ENCODE assay signal across 2 cellular contexts in the genomic region with DNA sequence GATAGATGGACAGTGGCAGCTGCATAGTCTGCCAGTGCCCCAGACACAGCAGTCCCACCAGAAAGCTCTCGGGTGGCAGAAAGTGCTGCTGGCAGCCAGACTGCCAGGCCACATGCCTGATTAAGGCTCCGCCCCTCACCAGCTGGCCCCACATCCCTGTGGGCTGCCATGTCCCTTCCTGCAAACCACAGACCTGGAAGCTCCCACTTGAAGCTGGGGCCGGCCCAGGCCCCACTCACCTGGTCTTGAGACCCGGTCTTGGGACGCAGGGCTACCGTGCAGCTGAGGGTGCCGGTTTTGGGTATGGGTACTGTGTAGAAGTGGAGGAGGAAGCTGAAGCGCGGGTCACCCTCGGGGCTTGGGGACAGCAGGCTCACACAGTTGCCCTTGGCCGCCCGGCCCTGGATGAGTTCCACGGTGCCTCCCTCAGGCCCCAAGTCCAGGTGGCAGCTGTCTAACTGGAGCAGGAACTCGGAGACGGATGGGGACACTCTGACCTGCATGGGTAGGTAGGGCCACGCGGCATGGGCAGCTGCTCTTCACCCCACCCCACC.
TF ChIP-seq lines count a peak whose summit lies in the region.

No MANE protein-coding gene starts in this region.

TF ChIP-seq in A549, 52 proteins besides CTCF, POLR2A, EP300 and RAD21:
- TF ChIP-seq RARB (CRISPR knock-in tag; IDR thresholded peaks at IDR 0.05) (no peak), CEBPB (IDR thresholded peaks at IDR 0.05) (no peak), ESRRA (IDR thresholded peaks at IDR 0.05; ENCODE audit: borderline replicate concordance, low read length) (no peak), MAZ (IDR thresholded peaks at IDR 0.05; ENCODE audit: borderline replicate concordance, low read depth, low read length) (no peak)
- TF ChIP-seq, protein P1, sequence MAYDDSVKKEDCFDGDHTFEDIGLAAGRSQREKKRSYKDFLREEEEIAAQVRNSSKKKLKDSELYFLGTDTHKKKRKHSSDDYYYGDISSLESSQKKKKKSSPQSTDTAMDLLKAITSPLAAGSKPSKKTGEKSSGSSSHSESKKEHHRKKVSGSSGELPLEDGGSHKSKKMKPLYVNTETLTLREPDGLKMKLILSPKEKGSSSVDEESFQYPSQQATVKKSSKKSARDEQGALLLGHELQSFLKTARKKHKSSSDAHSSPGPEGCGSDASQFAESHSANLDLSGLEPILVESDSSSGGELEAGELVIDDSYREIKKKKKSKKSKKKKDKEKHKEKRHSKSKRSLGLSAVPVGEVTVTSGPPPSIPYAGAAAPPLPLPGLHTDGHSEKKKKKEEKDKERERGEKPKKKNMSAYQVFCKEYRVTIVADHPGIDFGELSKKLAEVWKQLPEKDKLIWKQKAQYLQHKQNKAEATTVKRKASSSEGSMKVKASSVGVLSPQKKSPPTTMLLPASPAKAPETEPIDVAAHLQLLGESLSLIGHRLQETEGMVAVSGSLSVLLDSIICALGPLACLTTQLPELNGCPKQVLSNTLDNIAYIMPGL (CRISPR knock-in tag; IDR thresholded peaks at IDR 0.05; ENCODE audit: borderline replicate concordance) = no peak

TF ChIP-seq in WTC11, 78 proteins besides CTCF, POLR2A, EP300 and RAD21:
- TF ChIP-seq JAZF1 (CRISPR knock-in tag; IDR thresholded peaks at IDR 0.05) (no peak), NR3C1 (CRISPR knock-in tag; conservative IDR thresholded peaks at IDR 0.05; ENCODE audit: low read depth) (no peak), KAT7 (CRISPR knock-in tag; IDR thresholded peaks at IDR 0.05; ENCODE audit: borderline replicate concordance) (no peak), SP1 (CRISPR knock-in tag; conservative IDR thresholded peaks at IDR 0.05) (no peak)
- TF ChIP-seq, protein P2, sequence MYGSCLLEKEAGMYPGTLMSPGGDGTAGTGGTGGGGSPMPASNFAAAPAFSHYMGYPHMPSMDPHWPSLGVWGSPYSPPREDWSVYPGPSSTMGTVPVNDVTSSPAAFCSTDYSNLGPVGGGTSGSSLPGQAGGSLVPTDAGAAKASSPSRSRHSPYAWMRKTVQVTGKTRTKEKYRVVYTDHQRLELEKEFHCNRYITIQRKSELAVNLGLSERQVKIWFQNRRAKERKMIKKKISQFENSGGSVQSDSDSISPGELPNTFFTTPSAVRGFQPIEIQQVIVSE (CRISPR knock-in tag; IDR thresholded peaks at IDR 0.05; ENCODE audit: borderline replicate concordance) = no peak
- TF ChIP-seq, protein P3, sequence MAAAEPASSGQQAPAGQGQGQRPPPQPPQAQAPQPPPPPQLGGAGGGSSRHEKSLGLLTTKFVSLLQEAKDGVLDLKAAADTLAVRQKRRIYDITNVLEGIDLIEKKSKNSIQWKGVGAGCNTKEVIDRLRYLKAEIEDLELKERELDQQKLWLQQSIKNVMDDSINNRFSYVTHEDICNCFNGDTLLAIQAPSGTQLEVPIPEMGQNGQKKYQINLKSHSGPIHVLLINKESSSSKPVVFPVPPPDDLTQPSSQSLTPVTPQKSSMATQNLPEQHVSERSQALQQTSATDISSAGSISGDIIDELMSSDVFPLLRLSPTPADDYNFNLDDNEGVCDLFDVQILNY (CRISPR knock-in tag; IDR thresholded peaks at IDR 0.05) = no peak
- TF ChIP-seq, protein P4, sequence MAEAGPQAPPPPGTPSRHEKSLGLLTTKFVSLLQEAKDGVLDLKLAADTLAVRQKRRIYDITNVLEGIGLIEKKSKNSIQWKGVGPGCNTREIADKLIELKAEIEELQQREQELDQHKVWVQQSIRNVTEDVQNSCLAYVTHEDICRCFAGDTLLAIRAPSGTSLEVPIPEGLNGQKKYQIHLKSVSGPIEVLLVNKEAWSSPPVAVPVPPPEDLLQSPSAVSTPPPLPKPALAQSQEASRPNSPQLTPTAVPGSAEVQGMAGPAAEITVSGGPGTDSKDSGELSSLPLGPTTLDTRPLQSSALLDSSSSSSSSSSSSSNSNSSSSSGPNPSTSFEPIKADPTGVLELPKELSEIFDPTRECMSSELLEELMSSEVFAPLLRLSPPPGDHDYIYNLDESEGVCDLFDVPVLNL (CRISPR knock-in tag; IDR thresholded peaks at IDR 0.05; ENCODE audit: borderline replicate concordance, low read depth) = no peak
- TF ChIP-seq, protein P5, sequence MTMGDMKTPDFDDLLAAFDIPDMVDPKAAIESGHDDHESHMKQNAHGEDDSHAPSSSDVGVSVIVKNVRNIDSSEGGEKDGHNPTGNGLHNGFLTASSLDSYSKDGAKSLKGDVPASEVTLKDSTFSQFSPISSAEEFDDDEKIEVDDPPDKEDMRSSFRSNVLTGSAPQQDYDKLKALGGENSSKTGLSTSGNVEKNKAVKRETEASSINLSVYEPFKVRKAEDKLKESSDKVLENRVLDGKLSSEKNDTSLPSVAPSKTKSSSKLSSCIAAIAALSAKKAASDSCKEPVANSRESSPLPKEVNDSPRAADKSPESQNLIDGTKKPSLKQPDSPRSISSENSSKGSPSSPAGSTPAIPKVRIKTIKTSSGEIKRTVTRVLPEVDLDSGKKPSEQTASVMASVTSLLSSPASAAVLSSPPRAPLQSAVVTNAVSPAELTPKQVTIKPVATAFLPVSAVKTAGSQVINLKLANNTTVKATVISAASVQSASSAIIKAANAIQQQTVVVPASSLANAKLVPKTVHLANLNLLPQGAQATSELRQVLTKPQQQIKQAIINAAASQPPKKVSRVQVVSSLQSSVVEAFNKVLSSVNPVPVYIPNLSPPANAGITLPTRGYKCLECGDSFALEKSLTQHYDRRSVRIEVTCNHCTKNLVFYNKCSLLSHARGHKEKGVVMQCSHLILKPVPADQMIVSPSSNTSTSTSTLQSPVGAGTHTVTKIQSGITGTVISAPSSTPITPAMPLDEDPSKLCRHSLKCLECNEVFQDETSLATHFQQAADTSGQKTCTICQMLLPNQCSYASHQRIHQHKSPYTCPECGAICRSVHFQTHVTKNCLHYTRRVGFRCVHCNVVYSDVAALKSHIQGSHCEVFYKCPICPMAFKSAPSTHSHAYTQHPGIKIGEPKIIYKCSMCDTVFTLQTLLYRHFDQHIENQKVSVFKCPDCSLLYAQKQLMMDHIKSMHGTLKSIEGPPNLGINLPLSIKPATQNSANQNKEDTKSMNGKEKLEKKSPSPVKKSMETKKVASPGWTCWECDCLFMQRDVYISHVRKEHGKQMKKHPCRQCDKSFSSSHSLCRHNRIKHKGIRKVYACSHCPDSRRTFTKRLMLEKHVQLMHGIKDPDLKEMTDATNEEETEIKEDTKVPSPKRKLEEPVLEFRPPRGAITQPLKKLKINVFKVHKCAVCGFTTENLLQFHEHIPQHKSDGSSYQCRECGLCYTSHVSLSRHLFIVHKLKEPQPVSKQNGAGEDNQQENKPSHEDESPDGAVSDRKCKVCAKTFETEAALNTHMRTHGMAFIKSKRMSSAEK (CRISPR knock-in tag; IDR thresholded peaks at IDR 0.05; ENCODE audit: borderline replicate concordance) = no peak
- TF ChIP-seq, protein P6, sequence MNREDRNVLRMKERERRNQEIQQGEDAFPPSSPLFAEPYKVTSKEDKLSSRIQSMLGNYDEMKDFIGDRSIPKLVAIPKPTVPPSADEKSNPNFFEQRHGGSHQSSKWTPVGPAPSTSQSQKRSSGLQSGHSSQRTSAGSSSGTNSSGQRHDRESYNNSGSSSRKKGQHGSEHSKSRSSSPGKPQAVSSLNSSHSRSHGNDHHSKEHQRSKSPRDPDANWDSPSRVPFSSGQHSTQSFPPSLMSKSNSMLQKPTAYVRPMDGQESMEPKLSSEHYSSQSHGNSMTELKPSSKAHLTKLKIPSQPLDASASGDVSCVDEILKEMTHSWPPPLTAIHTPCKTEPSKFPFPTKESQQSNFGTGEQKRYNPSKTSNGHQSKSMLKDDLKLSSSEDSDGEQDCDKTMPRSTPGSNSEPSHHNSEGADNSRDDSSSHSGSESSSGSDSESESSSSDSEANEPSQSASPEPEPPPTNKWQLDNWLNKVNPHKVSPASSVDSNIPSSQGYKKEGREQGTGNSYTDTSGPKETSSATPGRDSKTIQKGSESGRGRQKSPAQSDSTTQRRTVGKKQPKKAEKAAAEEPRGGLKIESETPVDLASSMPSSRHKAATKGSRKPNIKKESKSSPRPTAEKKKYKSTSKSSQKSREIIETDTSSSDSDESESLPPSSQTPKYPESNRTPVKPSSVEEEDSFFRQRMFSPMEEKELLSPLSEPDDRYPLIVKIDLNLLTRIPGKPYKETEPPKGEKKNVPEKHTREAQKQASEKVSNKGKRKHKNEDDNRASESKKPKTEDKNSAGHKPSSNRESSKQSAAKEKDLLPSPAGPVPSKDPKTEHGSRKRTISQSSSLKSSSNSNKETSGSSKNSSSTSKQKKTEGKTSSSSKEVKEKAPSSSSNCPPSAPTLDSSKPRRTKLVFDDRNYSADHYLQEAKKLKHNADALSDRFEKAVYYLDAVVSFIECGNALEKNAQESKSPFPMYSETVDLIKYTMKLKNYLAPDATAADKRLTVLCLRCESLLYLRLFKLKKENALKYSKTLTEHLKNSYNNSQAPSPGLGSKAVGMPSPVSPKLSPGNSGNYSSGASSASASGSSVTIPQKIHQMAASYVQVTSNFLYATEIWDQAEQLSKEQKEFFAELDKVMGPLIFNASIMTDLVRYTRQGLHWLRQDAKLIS (CRISPR knock-in tag; IDR thresholded peaks at IDR 0.05; ENCODE audit: borderline replicate concordance) = no peak
- TF ChIP-seq, protein P7, sequence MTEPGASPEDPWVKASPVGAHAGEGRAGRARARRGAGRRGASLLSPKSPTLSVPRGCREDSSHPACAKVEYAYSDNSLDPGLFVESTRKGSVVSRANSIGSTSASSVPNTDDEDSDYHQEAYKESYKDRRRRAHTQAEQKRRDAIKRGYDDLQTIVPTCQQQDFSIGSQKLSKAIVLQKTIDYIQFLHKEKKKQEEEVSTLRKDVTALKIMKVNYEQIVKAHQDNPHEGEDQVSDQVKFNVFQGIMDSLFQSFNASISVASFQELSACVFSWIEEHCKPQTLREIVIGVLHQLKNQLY (CRISPR knock-in tag; IDR thresholded peaks at IDR 0.05) = no peak
